ENCODE assay signal across 9 cellular contexts in genomic region chr16:55444754-55445485, GRCh38. TPM values are rescaled to one million over a fixed set of nuclear protein-coding genes. Genes with fewer than 3 reads are reported as not detected.
DNase-seq lines count a peak whose midpoint lies in the region; ATAC-seq lines count a peak whose summit lies in the region.
"Had no signal": no experiment of that assay in that cellular context is flagged by ENCODE, and none has a peak within 500 bp of the region (broad histone marks: within the 10 kb centered on the region; RNA-seq: fewer than 3 reads in every experiment).

No MANE protein-coding gene starts in this region.

- H3K9ac ChIP-seq in skeletal muscle tissue (ENCODE audit: low read depth in 1 of 3, low read length in 3 of 3) = no peak overlapping the region

- H3K27me3 Mint-ChIP-seq in effector memory CD8-positive, alpha-beta T cell = peaks cover 0 to 6% of the 10 kb centered on the region in 2 donors

- H3K4me3 ChIP-seq in skeletal muscle tissue (ENCODE audit: low read length in 3 of 3) = no peak overlapping the region

- peak overlapping the region; percentile 27 for H3K27ac ChIP-seq in skeletal muscle tissue (ENCODE audit: low read depth, low read length)

- ATAC-seq in GM18873 (IDR thresholded peaks at IDR 0.05; ENCODE audit: low FRiP score, unreplicated experiment) (peak; percentile 52), HG03378 (IDR thresholded peaks at IDR 0.05; ENCODE audit: unreplicated experiment) (peak; percentile 50), HG03469 (IDR thresholded peaks at IDR 0.05; ENCODE audit: unreplicated experiment) (no peak), HG03520 (IDR thresholded peaks at IDR 0.05; ENCODE audit: unreplicated experiment) (no peak)
- peak; percentile 31 for ATAC-seq in effector memory CD8-positive, alpha-beta T cell (replicated peaks)

- no peak overlapping the region for H3K4me3 Mint-ChIP-seq in effector memory CD8-positive, alpha-beta T cell

- H3K4me1 Mint-ChIP-seq in effector memory CD8-positive, alpha-beta T cell (ENCODE audit: low read depth in 2 of 2) = no peaks in the 10 kb centered on the region

- no peaks in the 10 kb centered on the region for H3K9me3 Mint-ChIP-seq in effector memory CD8-positive, alpha-beta T cell

- no peaks in the 10 kb centered on the region for H3K27me3 ChIP-seq in skeletal muscle tissue (ENCODE audit: control insufficient read depth in 3 of 3, insufficient read depth in 3 of 3, low read length in 3 of 3)

- no peaks in the 10 kb centered on the region for H3K36me3 ChIP-seq in skeletal muscle tissue (ENCODE audit: control insufficient read depth in 3 of 3, insufficient read depth in 3 of 3, low read length in 3 of 3)

- no peak overlapping the region for H3K27ac Mint-ChIP-seq in effector memory CD8-positive, alpha-beta T cell

- no peak for DNase-seq in effector memory CD8-positive, alpha-beta T cell
- DNase-seq in activated gamma-delta T cell treated with Interleukin-2 at 50 U/mL for 16 hours = no peak
- no peak for DNase-seq in activated T-cell treated with anti-CD3 and anti-CD28 coated beads, Interleukin-2, amount 50 U/mL, for 48 hours
- DNase-seq: activated CD4-positive, alpha-beta T cell treated with anti-CD3 and anti-CD28 coated beads, Interleukin-2, amount 50 U/mL, for 4 hours had no signal

- H3K9me3 ChIP-seq in skeletal muscle tissue (ENCODE audit: control insufficient read depth in 3 of 3, low read length in 3 of 3) = no peaks in the 10 kb centered on the region

- no peaks in the 10 kb centered on the region for H3K4me1 ChIP-seq in skeletal muscle tissue (ENCODE audit: control insufficient read depth in 3 of 3, insufficient read depth in 3 of 3, low read length in 3 of 3)

- no peaks in the 10 kb centered on the region for H3K36me3 Mint-ChIP-seq in effector memory CD8-positive, alpha-beta T cell (ENCODE audit: insufficient read depth)

RNA-seq across cellular contexts. Expression of gene MMP2, which starts 34.1 kb away (rescaled TPM):
- 194 TPM for total RNA-seq in skeletal muscle tissue

Comparison
In these comparisons a context has a peak if more than half of its experiments do, and no peak if none do; other contexts are left out.
1. ATAC-seq: peak in GM18873 (single experiment), HG03378 (single experiment) and effector memory CD8-positive, alpha-beta T cell (single experiment); none in HG03469 (single experiment) and HG03520 (single experiment).